In the genomic region with DNA sequence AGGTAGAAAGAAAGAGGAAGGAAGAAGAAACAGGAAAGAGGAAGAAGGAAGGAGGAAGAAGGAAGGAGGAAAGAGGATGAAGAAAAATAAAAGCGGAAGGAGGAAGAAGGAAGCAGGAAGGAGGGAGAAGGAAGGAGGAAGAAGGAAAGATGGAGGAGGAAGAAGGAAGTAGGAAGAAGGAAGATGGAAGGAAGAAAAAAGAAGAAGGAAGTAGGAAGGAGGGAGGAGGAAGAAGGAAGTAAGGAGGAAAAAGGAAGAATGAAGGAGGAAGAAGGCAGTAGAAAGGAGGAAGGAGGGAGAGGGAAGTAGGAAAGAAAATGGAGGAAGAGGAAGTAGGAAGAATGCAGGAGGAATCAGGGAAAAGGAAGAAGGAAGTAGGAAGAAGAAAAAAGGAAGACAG, we compare ENCODE assay signal across 17 cellular contexts.
"Had no signal": no experiment of that assay in that cellular context is flagged by ENCODE, and none has a peak within 500 bp of the region (broad histone marks: within the 10 kb centered on the region; RNA-seq: fewer than 3 reads in every experiment).

No MANE protein-coding gene starts in this region.

- H3K4me1 ChIP-seq: colonic mucosa, stomach, transverse colon had no signal

- H3K27ac ChIP-seq: colonic mucosa, heart left ventricle, stomach, thoracic aorta, transverse colon had no signal

- DNase-seq: colonic mucosa; effector CD4-positive, alpha-beta T cell; heart left ventricle; hippocampal formation; left colon; left ventricle myocardium superior; mesendoderm; naive thymus-derived CD4-positive, alpha-beta T cell; nephron progenitor cell; posterior cingulate gyrus; small intestine; stimulated activated CD4-positive, alpha-beta T cell treated with anti-CD3 and anti-CD28 coated beads, Interleukin-12 subunit alpha, Interleukin-12 subunit beta, amount 100 ng/mL, for 4 hours; stomach; substantia nigra; transverse colon had no signal

- H3K36me3 ChIP-seq: colonic mucosa, heart left ventricle, stomach, thoracic aorta, transverse colon had no signal

- H3K4me3 ChIP-seq: colonic mucosa, heart left ventricle, lung, stomach, thoracic aorta, transverse colon had no signal

- H3K27ac Mint-ChIP-seq: nephron progenitor cell had no signal

- ATAC-seq: heart left ventricle; left colon; left ventricle myocardium superior; naive thymus-derived CD4-positive, alpha-beta T cell had no signal

- H3K4me3 Mint-ChIP-seq: naive thymus-derived CD4-positive, alpha-beta T cell; nephron progenitor cell had no signal

- H3K27me3 ChIP-seq: colonic mucosa, stomach, transverse colon had no signal

- H3K9me3 ChIP-seq: colonic mucosa, stomach, thoracic aorta, transverse colon had no signal
